15 cellular contexts compared by ENCODE assay signal in genomic region chr2:186771395-186771794, GRCh38.
DNase-seq lines count a peak whose midpoint lies in the region; TF ChIP-seq lines count a peak whose summit lies in the region.
"Had no signal": no experiment of that assay in that cellular context is flagged by ENCODE, and none has a peak within 500 bp of the region (broad histone marks: within the 10 kb centered on the region; RNA-seq: fewer than 3 reads in every experiment).

No MANE protein-coding gene starts in this region.

- H3K4me2 ChIP-seq in GM23248 (ENCODE audit: unreplicated experiment) = no peak overlapping the region
- H3K4me2 ChIP-seq: SK-N-SH had no signal

- H3K27ac Mint-ChIP-seq in HFFc6 = peak overlapping the region; percentile 34; the same call in 1 of the 2 replicates
- no peak overlapping the region for H3K27ac Mint-ChIP-seq in T-helper 2 cell treated with Interferon-gamma antibody and Interleukin-4, amounts not matched to agents 5 μg/mL and 100 μg/mL, for 36 hours
- H3K27ac Mint-ChIP-seq: activated CD4-positive, alpha-beta memory T cell treated with anti-CD3 and anti-CD28 coated beads for 36 hours; activated naive CD8-positive, alpha-beta T cell treated with anti-CD3 and anti-CD28 coated beads, Interleukin-2, amount 10 ng/mL, durations not matched to agents 7 days and 5 days had no signal

- H4K20me1 ChIP-seq in GM23248 (ENCODE audit: insufficient read depth) = no peaks in the 10 kb centered on the region

- no peak overlapping the region for H3K27ac ChIP-seq in GM23248
- H3K27ac ChIP-seq in sigmoid colon = no peak overlapping the region

- H3K9me2 ChIP-seq in GM23248 (ENCODE audit: insufficient read depth) = no peaks in the 10 kb centered on the region
- H3K9me2 ChIP-seq: SK-N-SH had no signal

- H2AFZ ChIP-seq in GM23248 = no peak overlapping the region

- H3K4me1 ChIP-seq in GM23248 (ENCODE audit: insufficient read depth) (no peaks in the 10 kb centered on the region), sigmoid colon (no peaks in the 10 kb centered on the region)
- H3K4me1 ChIP-seq: BE2C had no signal

- H3K79me2 ChIP-seq in GM23248 (ENCODE audit: insufficient read depth) = no peaks in the 10 kb centered on the region

- no peak for TF ChIP-seq POLR2A in sigmoid colon (IDR thresholded peaks at IDR 0.05)

- TF ChIP-seq CTCF in HFFc6 (IDR thresholded peaks at IDR 0.05) (no peak), astrocyte of the cerebellum (IDR thresholded peaks at IDR 0.05; ENCODE audit: low read depth, low read length, missing control alignments) (no peak), sigmoid colon (IDR thresholded peaks at IDR 0.05) (no peak)

- no peaks in the 10 kb centered on the region for H3K36me3 ChIP-seq in GM23248 (ENCODE audit: low read depth)
- no peaks in the 10 kb centered on the region for H3K36me3 ChIP-seq in sigmoid colon
- H3K36me3 ChIP-seq: BE2C had no signal

- no peaks in the 10 kb centered on the region for H3K9me3 ChIP-seq in GM23248 (ENCODE audit: low read depth)
- H3K9me3 ChIP-seq in sigmoid colon = no peaks in the 10 kb centered on the region
- H3K9me3 ChIP-seq: BE2C, SK-N-SH had no signal

- H3K4me1 Mint-ChIP-seq in HFFc6 (ENCODE audit: low read depth) = peaks cover 20% of the 10 kb centered on the region
- H3K4me1 Mint-ChIP-seq in T-helper 2 cell treated with Interferon-gamma antibody and Interleukin-4, amounts not matched to agents 5 μg/mL and 100 μg/mL, for 36 hours (ENCODE audit: low read depth) = no peaks in the 10 kb centered on the region
- H3K4me1 Mint-ChIP-seq: activated naive CD8-positive, alpha-beta T cell treated with anti-CD3 and anti-CD28 coated beads, Interleukin-2, amount 10 ng/mL, durations not matched to agents 7 days and 5 days had no signal

- no peak overlapping the region for H3K9ac ChIP-seq in GM23248
- H3K9ac ChIP-seq: SK-N-SH had no signal

- H3K9me3 Mint-ChIP-seq in HFFc6 = peaks cover 13% of the 10 kb centered on the region
- H3K9me3 Mint-ChIP-seq in T-helper 2 cell treated with Interferon-gamma antibody and Interleukin-4, amounts not matched to agents 5 μg/mL and 100 μg/mL, for 36 hours = peaks cover 4% of the 10 kb centered on the region

- in situ Hi-C loops in astrocyte of the cerebellum (cut with HindIII; ENCODE audit: low sequenced_read_pairs) (no loop called here), GM23248 (cut with MboI) (no loop called here)

- TF ChIP-seq EP300 in sigmoid colon (IDR thresholded peaks at IDR 0.05) = no peak

- no peaks in the 10 kb centered on the region for H3F3A ChIP-seq in GM23248 (ENCODE audit: insufficient read depth)

- DNase-seq in HFFc6 (peak; percentile 35), astrocyte of the cerebellum (ENCODE audit: low read depth) (peak; percentile 71), iris pigment epithelial cell (ENCODE audit: low read depth) (peak; percentile 95), smooth muscle cell of the brain vasculature (ENCODE audit: low read depth, low spot score) (peak; percentile 82), GM23248 (no peak), sigmoid colon (no peak)
- DNase-seq in T-helper 2 cell treated with Interferon-gamma antibody and Interleukin-4, amounts not matched to agents 5 μg/mL and 100 μg/mL, for 36 hours (ENCODE audit: low spot score) = no peak
- DNase-seq: activated CD4-positive, alpha-beta memory T cell treated with anti-CD3 and anti-CD28 coated beads for 36 hours; activated naive CD8-positive, alpha-beta T cell treated with anti-CD3 and anti-CD28 coated beads, Interleukin-2, amount 10 ng/mL, durations not matched to agents 7 days and 5 days; activated T-cell treated with anti-CD3 and anti-CD28 coated beads, Interleukin-2, amount 50 U/mL, for 48 hours; BE2C; NCI-H1694; NCI-H446 treated with DMSO at 0.1 percent for 48 hours; SK-N-SH; stimulated activated CD4-positive, alpha-beta T cell treated with anti-CD3 and anti-CD28 coated beads, Interleukin-15, amount 100 ng/mL, for 24 hours had no signal

- no peaks in the 10 kb centered on the region for H3K27me3 Mint-ChIP-seq in HFFc6 (ENCODE audit: insufficient read depth)
- H3K27me3 Mint-ChIP-seq in T-helper 2 cell treated with Interferon-gamma antibody and Interleukin-4, amounts not matched to agents 5 μg/mL and 100 μg/mL, for 36 hours (ENCODE audit: low read depth) = peaks cover 3% of the 10 kb centered on the region

- intact Hi-C loops in sigmoid colon (cut with DNase I) = no loop called here

- H3K4me3 ChIP-seq in astrocyte of the cerebellum (ENCODE audit: low read depth, low read length) = no peak overlapping the region
- no peak overlapping the region for H3K4me3 ChIP-seq in GM23248
- no peak overlapping the region for H3K4me3 ChIP-seq in sigmoid colon

- peaks cover 16% of the 10 kb centered on the region for H3K36me3 Mint-ChIP-seq in HFFc6 (ENCODE audit: low read depth)
- H3K36me3 Mint-ChIP-seq in T-helper 2 cell treated with Interferon-gamma antibody and Interleukin-4, amounts not matched to agents 5 μg/mL and 100 μg/mL, for 36 hours (ENCODE audit: low read depth) = no peaks in the 10 kb centered on the region
- H3K36me3 Mint-ChIP-seq: activated CD4-positive, alpha-beta memory T cell treated with anti-CD3 and anti-CD28 coated beads for 36 hours; activated naive CD8-positive, alpha-beta T cell treated with anti-CD3 and anti-CD28 coated beads, Interleukin-2, amount 10 ng/mL, durations not matched to agents 7 days and 5 days had no signal

- H3K27me3 ChIP-seq in GM23248 (replicated peaks; ENCODE audit: insufficient read depth) (no peaks in the 10 kb centered on the region; the same call in 1 of the 2 replicates), sigmoid colon (no peaks in the 10 kb centered on the region)
- H3K27me3 ChIP-seq: BE2C had no signal

- WGBS in GM23248 (ENCODE audit: low coverage in 1 of 2, low lambda C conversion rate in 2 of 2, missing lambda C conversion rate in 2 of 2), 2 experiments = 69 to 77% methylated on average over 2 of the region's 2 CpGs
- WGBS in sigmoid colon, 2 donors = 83 to 93% methylated on average over 2 of the region's 2 CpGs

- no peak overlapping the region; the same call in 1 of the 2 replicates for H3K4me3 Mint-ChIP-seq in HFFc6
- no peak overlapping the region for H3K4me3 Mint-ChIP-seq in T-helper 2 cell treated with Interferon-gamma antibody and Interleukin-4, amounts not matched to agents 5 μg/mL and 100 μg/mL, for 36 hours
- H3K4me3 Mint-ChIP-seq: activated CD4-positive, alpha-beta memory T cell treated with anti-CD3 and anti-CD28 coated beads for 36 hours; activated naive CD8-positive, alpha-beta T cell treated with anti-CD3 and anti-CD28 coated beads, Interleukin-2, amount 10 ng/mL, durations not matched to agents 7 days and 5 days had no signal

Comparison
In these comparisons a context has a peak if more than half of its experiments do, and no peak if none do; other contexts are left out.
1. DNase-seq: peak in HFFc6 (single experiment), astrocyte of the cerebellum (single experiment), iris pigment epithelial cell (single experiment) and smooth muscle cell of the brain vasculature (single experiment); none in T-helper 2 cell treated with Interferon-gamma antibody and Interleukin-4, amounts not matched to agents 5 μg/mL and 100 μg/mL, for 36 hours (single experiment), GM23248 (single experiment) and sigmoid colon (single experiment).